In genomic region chrX:40685352-40685918, GRCh38 we compare ENCODE assay signal across 29 cellular contexts. TPM values are rescaled to one million over a fixed set of nuclear protein-coding genes. Genes with fewer than 3 reads are reported as not detected.
DNase-seq lines count a peak whose midpoint lies in the region; ATAC-seq and TF ChIP-seq lines count a peak whose summit lies in the region.
"Had no signal": no experiment of that assay in that cellular context is flagged by ENCODE, and none has a peak within 500 bp of the region (broad histone marks: within the 10 kb centered on the region; RNA-seq: fewer than 3 reads in every experiment).

No MANE protein-coding gene starts in this region.

- H3K9me3 Mint-ChIP-seq in activated CD8-positive, alpha-beta T cell treated with anti-CD3 and anti-CD28 coated beads for 36 hours = no peaks in the 10 kb centered on the region
- no peaks in the 10 kb centered on the region for H3K9me3 Mint-ChIP-seq in activated CD8-positive, alpha-beta T cell treated with anti-CD3 and anti-CD28 coated beads, Interleukin-2, amount 10 ng/mL, durations not matched to agents 7 days and 5 days (ENCODE audit: insufficient read depth)
- no peaks in the 10 kb centered on the region for H3K9me3 Mint-ChIP-seq in memory B cell
- peaks cover 0 to 5% of the 10 kb centered on the region in 2 donors for H3K9me3 Mint-ChIP-seq in stimulated activated naive B cell treated with anti-CD40 and anti-IgM and Interleukin-4, amounts not matched to agents 10 μg/mL and 1 μg/mL and 100 μg/mL, for 72 hours
- no peaks in the 10 kb centered on the region for H3K9me3 Mint-ChIP-seq in activated T-cell treated with anti-CD3 and anti-CD28 coated beads, Interleukin-2, amount 50 U/mL, for 72 hours
- H3K9me3 Mint-ChIP-seq: activated naive CD4-positive, alpha-beta T cell treated with anti-CD3 and anti-CD28 coated beads, Interleukin-2, amount 50 U/mL, for 24 hours; HFFc6 had no signal

- CTCF ChIA-PET in activated CD8-positive, alpha-beta T cell treated with anti-CD3 and anti-CD28 coated beads for 36 hours (lab: Charles Lee) = interaction anchor here (1.1 to 1.2 kb wide), 2 partner anchors 52 to 108 kb away, joined by 3 to 5 read pairs; no protein-coding TSS in a partner anchor
- CTCF ChIA-PET in activated CD8-positive, alpha-beta T cell treated with anti-CD3 and anti-CD28 coated beads, Interleukin-2, amount 10 ng/mL, durations not matched to agents 7 days and 5 days (lab: Charles Lee) = interaction anchor here (0.7 to 1.1 kb wide), 4 partner anchors 18 to 109 kb away, joined by 3 to 4 read pairs (median 3); no protein-coding TSS in a partner anchor

- H3K4me3 ChIP-seq in tibial artery = no peak overlapping the region
- H3K4me3 ChIP-seq: coronary artery, hepatocyte, left lung, PC-9, sigmoid colon had no signal

- intact Hi-C loops in activated CD8-positive, alpha-beta T cell treated with anti-CD3 and anti-CD28 coated beads for 36 hours (cut with micrococcal nuclease) = no loop called here
- intact Hi-C loops in tibial artery (cut with DNase I; ENCODE audit: low total_unique reads) = no loop called here

- H3K36me3 ChIP-seq in tibial artery = peaks cover 0 to 20% (median 13%) of the 10 kb centered on the region in 3 donors

- H3K27ac Mint-ChIP-seq in activated CD8-positive, alpha-beta T cell treated with anti-CD3 and anti-CD28 coated beads for 36 hours = peak overlapping the region; percentile 43
- H3K27ac Mint-ChIP-seq in activated CD8-positive, alpha-beta T cell treated with anti-CD3 and anti-CD28 coated beads, Interleukin-2, amount 10 ng/mL, durations not matched to agents 7 days and 5 days = no peak overlapping the region
- peak overlapping the region; percentile 47 for H3K27ac Mint-ChIP-seq in memory B cell
- H3K27ac Mint-ChIP-seq in stimulated activated naive B cell treated with anti-CD40 and anti-IgM and Interleukin-4, amounts not matched to agents 10 μg/mL and 1 μg/mL and 100 μg/mL, for 72 hours = peak overlapping the region; percentile 85
- no peak overlapping the region for H3K27ac Mint-ChIP-seq in activated T-cell treated with anti-CD3 and anti-CD28 coated beads, Interleukin-2, amount 50 U/mL, for 72 hours
- H3K27ac Mint-ChIP-seq: activated naive CD4-positive, alpha-beta T cell treated with anti-CD3 and anti-CD28 coated beads, Interleukin-2, amount 50 U/mL, for 24 hours; HFFc6 had no signal

- ATAC-seq in activated CD8-positive, alpha-beta T cell treated with anti-CD3 and anti-CD28 coated beads for 36 hours = no peak
- no peak for ATAC-seq in activated CD8-positive, alpha-beta T cell treated with anti-CD3 and anti-CD28 coated beads, Interleukin-2, amount 10 ng/mL, durations not matched to agents 7 days and 5 days
- peak; percentile 79 for ATAC-seq in memory B cell (ENCODE audit: low read depth)
- peak; percentile 86 to 90 for ATAC-seq in stimulated activated naive B cell treated with anti-CD40 and anti-IgM and Interleukin-4, amounts not matched to agents 10 μg/mL and 1 μg/mL and 100 μg/mL, for 72 hours (replicated peaks)
- ATAC-seq in activated T-cell treated with anti-CD3 and anti-CD28 coated beads, Interleukin-2, amount 50 U/mL, for 72 hours (replicated peaks in 1 of 2) = no peak
- ATAC-seq: esophagus mucosa, foreskin keratinocyte, left lung had no signal

- no peaks in the 10 kb centered on the region for H3K27me3 Mint-ChIP-seq in activated CD8-positive, alpha-beta T cell treated with anti-CD3 and anti-CD28 coated beads for 36 hours
- H3K27me3 Mint-ChIP-seq in activated CD8-positive, alpha-beta T cell treated with anti-CD3 and anti-CD28 coated beads, Interleukin-2, amount 10 ng/mL, durations not matched to agents 7 days and 5 days (ENCODE audit: low read depth) = no peaks in the 10 kb centered on the region
- H3K27me3 Mint-ChIP-seq in memory B cell = no peaks in the 10 kb centered on the region
- H3K27me3 Mint-ChIP-seq in stimulated activated naive B cell treated with anti-CD40 and anti-IgM and Interleukin-4, amounts not matched to agents 10 μg/mL and 1 μg/mL and 100 μg/mL, for 72 hours = no peaks in the 10 kb centered on the region
- peaks cover 7% of the 10 kb centered on the region for H3K27me3 Mint-ChIP-seq in activated T-cell treated with anti-CD3 and anti-CD28 coated beads, Interleukin-2, amount 50 U/mL, for 72 hours (ENCODE audit: low read depth)
- H3K27me3 Mint-ChIP-seq: activated naive CD4-positive, alpha-beta T cell treated with anti-CD3 and anti-CD28 coated beads, Interleukin-2, amount 50 U/mL, for 24 hours had no signal

- peaks cover 29% of the 10 kb centered on the region for H3K4me1 Mint-ChIP-seq in activated CD8-positive, alpha-beta T cell treated with anti-CD3 and anti-CD28 coated beads for 36 hours (ENCODE audit: low read depth)
- H3K4me1 Mint-ChIP-seq in activated CD8-positive, alpha-beta T cell treated with anti-CD3 and anti-CD28 coated beads, Interleukin-2, amount 10 ng/mL, durations not matched to agents 7 days and 5 days (ENCODE audit: low read depth) = peaks cover 9% of the 10 kb centered on the region
- H3K4me1 Mint-ChIP-seq in memory B cell = peaks cover 11% of the 10 kb centered on the region
- peaks cover 18 to 27% of the 10 kb centered on the region in 2 donors for H3K4me1 Mint-ChIP-seq in stimulated activated naive B cell treated with anti-CD40 and anti-IgM and Interleukin-4, amounts not matched to agents 10 μg/mL and 1 μg/mL and 100 μg/mL, for 72 hours
- peaks cover 6% of the 10 kb centered on the region for H3K4me1 Mint-ChIP-seq in activated T-cell treated with anti-CD3 and anti-CD28 coated beads, Interleukin-2, amount 50 U/mL, for 72 hours (ENCODE audit: low read depth)

- H3K36me3 Mint-ChIP-seq in activated CD8-positive, alpha-beta T cell treated with anti-CD3 and anti-CD28 coated beads for 36 hours (ENCODE audit: low read depth) = peaks cover 20% of the 10 kb centered on the region
- H3K36me3 Mint-ChIP-seq in activated CD8-positive, alpha-beta T cell treated with anti-CD3 and anti-CD28 coated beads, Interleukin-2, amount 10 ng/mL, durations not matched to agents 7 days and 5 days (ENCODE audit: low read depth) = peaks cover 31% of the 10 kb centered on the region
- peaks cover 14% of the 10 kb centered on the region for H3K36me3 Mint-ChIP-seq in memory B cell
- peaks cover 19 to 54% of the 10 kb centered on the region in 2 donors for H3K36me3 Mint-ChIP-seq in stimulated activated naive B cell treated with anti-CD40 and anti-IgM and Interleukin-4, amounts not matched to agents 10 μg/mL and 1 μg/mL and 100 μg/mL, for 72 hours
- peaks cover 8 to 13% of the 10 kb centered on the region in 2 donors for H3K36me3 Mint-ChIP-seq in activated T-cell treated with anti-CD3 and anti-CD28 coated beads, Interleukin-2, amount 50 U/mL, for 72 hours (ENCODE audit: insufficient read depth in 2 of 2)

- POLR2A ChIA-PET in activated CD8-positive, alpha-beta T cell treated with anti-CD3 and anti-CD28 coated beads for 36 hours (lab: Charles Lee) = no interaction called here
- POLR2A ChIA-PET in activated CD8-positive, alpha-beta T cell treated with anti-CD3 and anti-CD28 coated beads, Interleukin-2, amount 10 ng/mL, durations not matched to agents 7 days and 5 days (lab: Charles Lee) = interaction anchor here (0.7 kb wide), 1 partner anchor 52 kb away, joined by 3 read pairs; no protein-coding TSS in a partner anchor

- peak; percentile 2 for DNase-seq in activated CD8-positive, alpha-beta T cell treated with anti-CD3 and anti-CD28 coated beads for 36 hours
- DNase-seq in activated CD8-positive, alpha-beta T cell treated with anti-CD3 and anti-CD28 coated beads, Interleukin-2, amount 10 ng/mL, durations not matched to agents 7 days and 5 days = no peak
- DNase-seq in NAMALWA (ENCODE audit: low spot score) (peak; percentile 40), memory B cell (ENCODE audit: low spot score in 2 of 2) (no peak), tibial artery (no peak), hippocampal formation (lab: John Stamatoyannopoulos, UW) (no peak)
- DNase-seq in stimulated activated naive B cell treated with anti-CD40 and anti-IgM and Interleukin-4, amounts not matched to agents 10 μg/mL and 1 μg/mL and 100 μg/mL, for 72 hours = peak; percentile 10
- no peak for DNase-seq in activated T-cell treated with anti-CD3 and anti-CD28 coated beads, Interleukin-2, amount 50 U/mL, for 72 hours
- DNase-seq: activated CD4-positive, alpha-beta T cell treated with anti-CD3 and anti-CD28 coated beads for 1 hour; activated T-cell treated with anti-CD3 and anti-CD28 coated beads, Interleukin-2, amount 50 U/mL, for 48 hours; AML-193; anterior cingulate cortex; Calu3; foreskin keratinocyte; HFFc6; KG1; left lung; midbrain; MM.1S; NCI-H1436 treated with DMSO at 0.1 percent for 48 hours; NCI-H510A; PC-9; SHP77 treated with DMSO at 0.1 percent for 48 hours; sigmoid colon; substantia nigra had no signal

- no peaks in the 10 kb centered on the region for H3K27me3 ChIP-seq in tibial artery
- H3K27me3 ChIP-seq: foreskin keratinocyte, hepatocyte, left lung, sigmoid colon had no signal

- H3K27ac ChIP-seq in tibial artery = no peak overlapping the region
- H3K27ac ChIP-seq: coronary artery, foreskin keratinocyte, hepatocyte, left lung, PC-9, sigmoid colon had no signal

- peaks cover 0 to 4% (median 0%) of the 10 kb centered on the region in 4 donors for H3K4me1 ChIP-seq in tibial artery
- H3K4me1 ChIP-seq: foreskin keratinocyte, left lung, sigmoid colon had no signal

- TF ChIP-seq CTCF in activated CD8-positive, alpha-beta T cell treated with anti-CD3 and anti-CD28 coated beads for 36 hours (IDR thresholded peaks at IDR 0.05) = no peak
- TF ChIP-seq CTCF in tibial artery (IDR thresholded peaks at IDR 0.05) = no peak

- no peak overlapping the region for H3K4me3 Mint-ChIP-seq in activated CD8-positive, alpha-beta T cell treated with anti-CD3 and anti-CD28 coated beads for 36 hours
- H3K4me3 Mint-ChIP-seq in activated CD8-positive, alpha-beta T cell treated with anti-CD3 and anti-CD28 coated beads, Interleukin-2, amount 10 ng/mL, durations not matched to agents 7 days and 5 days = no peak overlapping the region
- no peak overlapping the region for H3K4me3 Mint-ChIP-seq in memory B cell
- peak overlapping the region; percentile 11 to 71 for H3K4me3 Mint-ChIP-seq in stimulated activated naive B cell treated with anti-CD40 and anti-IgM and Interleukin-4, amounts not matched to agents 10 μg/mL and 1 μg/mL and 100 μg/mL, for 72 hours
- no peak overlapping the region for H3K4me3 Mint-ChIP-seq in activated T-cell treated with anti-CD3 and anti-CD28 coated beads, Interleukin-2, amount 50 U/mL, for 72 hours
- H3K4me3 Mint-ChIP-seq: activated naive CD4-positive, alpha-beta T cell treated with anti-CD3 and anti-CD28 coated beads, Interleukin-2, amount 50 U/mL, for 24 hours; HFFc6 had no signal

- no peaks in the 10 kb centered on the region for H3K9me3 ChIP-seq in tibial artery
- H3K9me3 ChIP-seq: left lung, sigmoid colon had no signal

RNA-seq across cellular contexts. Expression of gene CXorf38, which starts 38.1 kb away (rescaled TPM):
- 10 to 100 TPM; 21.2 to 22.5 TPM for total RNA-seq in activated CD8-positive, alpha-beta T cell treated with anti-CD3 and anti-CD28 coated beads for 36 hours
- 10 to 100 TPM; 19.3 to 19.9 TPM for total RNA-seq in activated CD8-positive, alpha-beta T cell treated with anti-CD3 and anti-CD28 coated beads, Interleukin-2, amount 10 ng/mL, durations not matched to agents 7 days and 5 days
- total RNA-seq in activated T-cell treated with anti-CD3 and anti-CD28 coated beads, Interleukin-2, amount 50 U/mL, for 72 hours = 10 to 100 TPM; 25.0 to 33.3 TPM

RNA-seq across cellular contexts. Expression of gene MED14, which starts 49.9 kb away (rescaled TPM):
- 10 to 100 TPM; 37.1 to 39.9 TPM for total RNA-seq in activated CD8-positive, alpha-beta T cell treated with anti-CD3 and anti-CD28 coated beads for 36 hours
- 10 to 100 TPM; 40.8 to 41.3 TPM for total RNA-seq in activated CD8-positive, alpha-beta T cell treated with anti-CD3 and anti-CD28 coated beads, Interleukin-2, amount 10 ng/mL, durations not matched to agents 7 days and 5 days
- total RNA-seq in activated T-cell treated with anti-CD3 and anti-CD28 coated beads, Interleukin-2, amount 50 U/mL, for 72 hours = 10 to 100 TPM; 47.1 to 54.9 TPM

Comparison
In these comparisons a context has a peak if more than half of its experiments do, and no peak if none do; other contexts are left out.
1. DNase-seq: peak in activated CD8-positive, alpha-beta T cell treated with anti-CD3 and anti-CD28 coated beads for 36 hours (single experiment), NAMALWA (single experiment) and stimulated activated naive B cell treated with anti-CD40 and anti-IgM and Interleukin-4, amounts not matched to agents 10 μg/mL and 1 μg/mL and 100 μg/mL, for 72 hours (single experiment); none in activated CD8-positive, alpha-beta T cell treated with anti-CD3 and anti-CD28 coated beads, Interleukin-2, amount 10 ng/mL, durations not matched to agents 7 days and 5 days (single experiment), memory B cell (0 of 2), tibial artery (0 of 2), hippocampal formation (0 of 2) and activated T-cell treated with anti-CD3 and anti-CD28 coated beads, Interleukin-2, amount 50 U/mL, for 72 hours (0 of 2).
2. H3K27ac Mint-ChIP-seq: peak in activated CD8-positive, alpha-beta T cell treated with anti-CD3 and anti-CD28 coated beads for 36 hours (single experiment), memory B cell (single experiment) and stimulated activated naive B cell treated with anti-CD40 and anti-IgM and Interleukin-4, amounts not matched to agents 10 μg/mL and 1 μg/mL and 100 μg/mL, for 72 hours (single experiment); none in activated CD8-positive, alpha-beta T cell treated with anti-CD3 and anti-CD28 coated beads, Interleukin-2, amount 10 ng/mL, durations not matched to agents 7 days and 5 days (single experiment) and activated T-cell treated with anti-CD3 and anti-CD28 coated beads, Interleukin-2, amount 50 U/mL, for 72 hours (single experiment).
3. ATAC-seq: peak in memory B cell (single experiment) and stimulated activated naive B cell treated with anti-CD40 and anti-IgM and Interleukin-4, amounts not matched to agents 10 μg/mL and 1 μg/mL and 100 μg/mL, for 72 hours (2 of 2); none in activated CD8-positive, alpha-beta T cell treated with anti-CD3 and anti-CD28 coated beads for 36 hours (single experiment), activated CD8-positive, alpha-beta T cell treated with anti-CD3 and anti-CD28 coated beads, Interleukin-2, amount 10 ng/mL, durations not matched to agents 7 days and 5 days (single experiment) and activated T-cell treated with anti-CD3 and anti-CD28 coated beads, Interleukin-2, amount 50 U/mL, for 72 hours (0 of 2).
4. H3K4me3 Mint-ChIP-seq: peak in stimulated activated naive B cell treated with anti-CD40 and anti-IgM and Interleukin-4, amounts not matched to agents 10 μg/mL and 1 μg/mL and 100 μg/mL, for 72 hours (2 of 2); none in activated CD8-positive, alpha-beta T cell treated with anti-CD3 and anti-CD28 coated beads for 36 hours (single experiment), activated CD8-positive, alpha-beta T cell treated with anti-CD3 and anti-CD28 coated beads, Interleukin-2, amount 10 ng/mL, durations not matched to agents 7 days and 5 days (single experiment), memory B cell (single experiment) and activated T-cell treated with anti-CD3 and anti-CD28 coated beads, Interleukin-2, amount 50 U/mL, for 72 hours (0 of 2).